ENCODE assay signal across 21 cellular contexts in genomic region chr16:60485877-60486489, GRCh38.
DNase-seq lines count a peak whose midpoint lies in the region; ATAC-seq, FAIRE-seq and TF ChIP-seq lines count a peak whose summit lies in the region.
"Had no signal": no experiment of that assay in that cellular context is flagged by ENCODE, and none has a peak within 500 bp of the region (broad histone marks: within the 10 kb centered on the region; RNA-seq: fewer than 3 reads in every experiment).

No MANE protein-coding gene starts in this region.

- WGBS in HepG2 (ENCODE audit: low lambda C conversion rate) = 2% methylated on average over 1 of the region's 1 CpG

- peaks cover 53% of the 10 kb centered on the region for H3K9me3 ChIP-seq in HepG2 (ENCODE audit: low read length)
- H3K9me3 ChIP-seq: BE2C had no signal

- H3K9ac ChIP-seq in HepG2 (ENCODE audit: insufficient read depth, low read depth, low read length) = no peak overlapping the region

- no peaks in the 10 kb centered on the region for H3K36me3 ChIP-seq in HepG2 (replicated peaks in 1 of 2; ENCODE audit: control insufficient read depth in 1 of 2, insufficient read depth in 2 of 2, low read length in 2 of 2)
- H3K36me3 ChIP-seq: BE2C had no signal

- CTCF ChIA-PET in HepG2 (lab: Yijun Ruan, JAX; ENCODE audit: low intra/inter-chr PET ratio, low total read pairs) = no interaction called here

- no peaks in the 10 kb centered on the region for H3K4me1 ChIP-seq in HepG2 (ENCODE audit: insufficient read depth, low read length)
- H3K4me1 ChIP-seq: BE2C had no signal

- no peak for TF ChIP-seq POLR2A in HepG2 (IDR thresholded peaks at IDR 0.05; ENCODE audit: insufficient read depth in 1 of 2, low read depth in 2 of 2, low read length in 2 of 2)

- no peak overlapping the region for H3K27ac ChIP-seq in HepG2 (ENCODE audit: extremely low read length, insufficient read depth, low read length)
- H3K27ac ChIP-seq: HL-60 had no signal

- in situ Hi-C loops in HepG2 (cut with HindIII; ENCODE audit: extremely low pct_ligation_motif_present, low pct_unique_long_range_greater_than_20kb) = no loop called here

- no peak for TF ChIP-seq CTCF in HepG2 (CRISPR knock-in tag; IDR thresholded peaks at IDR 0.05)

- no peak overlapping the region for H2AFZ ChIP-seq in HepG2 (ENCODE audit: low read length)

- FAIRE-seq in HepG2 (lab: Jason Lieb, UNC) = no peak
- FAIRE-seq: D721Med, G401.6, GM12892, GM19239, H1, K562 had no signal

- intact Hi-C loops in HepG2 (cut with micrococcal nuclease; ENCODE audit: unreplicated experiment) = no loop called here

- H3K79me2 ChIP-seq in HepG2 (ENCODE audit: insufficient read depth, low read length) = no peaks in the 10 kb centered on the region

- H3K27me3 ChIP-seq in HepG2 (ENCODE audit: control insufficient read depth in 1 of 2, insufficient read depth in 2 of 2, low read length in 2 of 2) = no peaks in the 10 kb centered on the region
- H3K27me3 ChIP-seq: BE2C had no signal

- H3K4me3 ChIP-seq in HepG2 (replicated peaks in 1 of 3; ENCODE audit: insufficient read depth in 1 of 3, low read depth in 2 of 3, low read length in 3 of 3) = no peak overlapping the region
- H3K4me3 ChIP-seq: K562 had no signal

- no peak overlapping the region for H3K4me2 ChIP-seq in HepG2 (ENCODE audit: low read depth, low read length)

- no peaks in the 10 kb centered on the region for H4K20me1 ChIP-seq in HepG2 (ENCODE audit: insufficient read depth, low read length)

- POLR2A ChIA-PET in HepG2 (lab: Yijun Ruan, JAX) = no interaction called here

- TF ChIP-seq EP300 in HepG2 (IDR thresholded peaks at IDR 0.05; ENCODE audit: low read depth in 2 of 2, low read length in 2 of 2) (no peak), HepG2 (CRISPR knock-in tag; IDR thresholded peaks at IDR 0.05; ENCODE audit: borderline replicate concordance) (no peak)

- no TSS peak for BruUV-seq in HepG2 (replicated peaks; lab: Mats Ljungman, UMichigan)

- DNase-seq in SKM-1 treated with dmso at 0.1 percent for 144 hours (lab: John Stamatoyannopoulos, UW; ENCODE audit: unreplicated experiment) (peak; percentile 1), SKM-1 (lab: John Stamatoyannopoulos, UW; ENCODE audit: unreplicated experiment) (no peak), OCI-M1 (lab: John Stamatoyannopoulos, UW) (peak; percentile 4), HepG2 (ENCODE audit: low spot score) (no peak), NCI-H82 treated with DMSO at 0.1 percent for 48 hours (lab: John Stamatoyannopoulos, UW; ENCODE audit: unreplicated experiment) (no peak), C1 segment of cervical spinal cord (lab: John Stamatoyannopoulos, UW) (no peak)
- DNase-seq: ACHN; BE2C; CD8-positive, alpha-beta T cell; COR-L47; DMS53; HCEC 1CT had no signal

- ATAC-seq in HepG2 (no peak), GM18861 (IDR thresholded peaks at IDR 0.05; ENCODE audit: unreplicated experiment) (no peak), GM21619 (IDR thresholded peaks at IDR 0.05; ENCODE audit: unreplicated experiment) (no peak)
- ATAC-seq: CD8-positive, alpha-beta T cell; K562 had no signal

- no peak for TF ChIP-seq RAD21 in HepG2 (CRISPR knock-in tag; IDR thresholded peaks at IDR 0.05)

TF ChIP-seq in HepG2, 621 proteins besides CTCF, POLR2A, EP300 and RAD21:
- TF ChIP-seq ZSCAN30 (CRISPR knock-in tag; IDR thresholded peaks at IDR 0.05) = no peak
- TF ChIP-seq CEBPB (IDR thresholded peaks at IDR 0.05; ENCODE audit: borderline replicate concordance, low read depth, low read length) = 0 out of 2 replicates have a peak, but pooled peaks have one; percentile 2
- peak; percentile 91 for TF ChIP-seq ATF7 (IDR thresholded peaks at IDR 0.05)
- no peak for TF ChIP-seq ATF7 (CRISPR knock-in tag; IDR thresholded peaks at IDR 0.05)

Comparison
In these comparisons a context has a peak if more than half of its experiments do, and no peak if none do; other contexts are left out.
1. DNase-seq: peak in SKM-1 treated with dmso at 0.1 percent for 144 hours (single experiment) and OCI-M1 (single experiment); none in SKM-1 (single experiment), HepG2 (single experiment), NCI-H82 treated with DMSO at 0.1 percent for 48 hours (single experiment) and C1 segment of cervical spinal cord (0 of 14).